ENCODE assay signal across 8 cellular contexts in the genomic region with DNA sequence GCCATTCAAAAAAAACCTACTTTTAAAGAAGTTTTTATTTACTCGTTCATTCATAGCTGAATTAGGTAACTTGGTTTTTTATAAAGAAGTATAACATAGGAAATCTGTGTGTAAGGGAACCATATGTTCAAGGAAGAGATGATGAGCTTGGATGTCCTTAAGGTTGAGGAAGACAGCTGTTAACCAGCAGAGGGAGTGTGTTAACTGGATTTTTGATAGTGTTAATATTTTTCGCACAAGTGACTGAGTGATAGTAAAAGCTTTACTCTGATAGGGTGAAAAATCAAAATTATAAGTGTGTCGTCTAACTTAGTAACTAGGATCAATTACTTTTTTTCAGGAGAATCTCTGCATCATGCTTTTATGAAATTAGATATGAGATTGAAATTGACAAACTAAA.
A peak's percentile ranks its signal among the peaks of the same experiment; 100 is the strongest.
DNase-seq lines count a peak whose midpoint lies in the region; ATAC-seq, FAIRE-seq and TF ChIP-seq lines count a peak whose summit lies in the region.
"Had no signal": no experiment of that assay in that cellular context is flagged by ENCODE, and none has a peak within 500 bp of the region (broad histone marks: within the 10 kb centered on the region; RNA-seq: fewer than 3 reads in every experiment).

No MANE protein-coding gene starts in this region.

- H3K14ac ChIP-seq in H1 (ENCODE audit: insufficient read length) = no peak overlapping the region

- H2BK12ac ChIP-seq in H1 (ENCODE audit: low read depth, low read length) = no peak overlapping the region

- no peaks in the 10 kb centered on the region for H4K20me1 ChIP-seq in H1 (replicated peaks in 1 of 2; ENCODE audit: control insufficient read depth in 1 of 2, insufficient read depth in 2 of 2, low read length in 2 of 2)

- no peak overlapping the region for H2BK5ac ChIP-seq in H1 (ENCODE audit: low read depth, low read length)

- H3K27me3 ChIP-seq in H1 (replicated peaks in 1 of 4; ENCODE audit: control insufficient read depth in 3 of 4, extremely low read depth in 1 of 4, insufficient read depth in 3 of 4, low read length in 3 of 4) = no peaks in the 10 kb centered on the region

- H3K9me3 ChIP-seq in H1 (ENCODE audit: insufficient read depth in 2 of 2, low read depth in 1 of 2, low read length in 1 of 2) = 0 out of 4 replicates have a peak, but pooled peaks cover 0 to 7% of the 10 kb centered on the region in 2 experiments

- no peaks in the 10 kb centered on the region for H3K4me1 ChIP-seq in H1 (replicated peaks in 1 of 4; ENCODE audit: control insufficient read depth in 3 of 4, insufficient read depth in 4 of 4, low read length in 3 of 4)

- H3K23ac ChIP-seq in H1 (ENCODE audit: insufficient read length) = no peak overlapping the region

- H3K27ac ChIP-seq in H1 (ENCODE audit: low read depth, low read length) = no peak overlapping the region

- H3K56ac ChIP-seq in H1 (replicated peaks; ENCODE audit: insufficient read length, low read depth, low read length) = no peak overlapping the region

- H3K23me2 ChIP-seq in H1 (ENCODE audit: low read depth, low read length) = no peaks in the 10 kb centered on the region

- H2BK120ac ChIP-seq in H1 (replicated peaks; ENCODE audit: low read depth, low read length) = no peak overlapping the region

- no peak for TF ChIP-seq EP300 in H1 (IDR thresholded peaks at IDR 0.05; ENCODE audit: borderline replicate concordance in 1 of 2, low read depth in 2 of 2, low read length in 2 of 2)

- WGBS in H1 (ENCODE audit: extremely low coverage in 1 of 2, insufficient coverage in 1 of 2, insufficient read length in 1 of 2, insufficient replicate concordance in 2 of 2, low coverage in 1 of 2, low lambda C conversion rate in 2 of 2, missing lambda C conversion rate in 1 of 2), 2 experiments = 82% methylated on average over 3 of the region's 3 CpGs; no CpG with 5 or more reads in 1 of the 2 experiments

- CTCF ChIA-PET in H1 (lab: Charles Lee; ENCODE audit: partially characterized antibody) = interaction anchor here (0.8 to 2.3 kb wide), 5 partner anchors 8 to 79 kb away, joined by 3 to 11 read pairs (median 5); no protein-coding TSS in a partner anchor

- ATAC-seq in HG03521 (IDR thresholded peaks at IDR 0.05; ENCODE audit: unreplicated experiment) = no peak

- no peak overlapping the region for H4K8ac ChIP-seq in H1 (ENCODE audit: extremely low read depth, insufficient read depth, low read length)

- H3K4me2 ChIP-seq in H1 (ENCODE audit: insufficient read depth in 1 of 2, low read depth in 2 of 2, low read length in 2 of 2) = no peak overlapping the region

- H3K18ac ChIP-seq in H1 (ENCODE audit: extremely low read depth, low read length) = no peak overlapping the region

- peak in 2 of 3 experiments; percentile 13 to 57; a peak in 2 of 4 replicates for TF ChIP-seq CTCF in H1 (IDR thresholded peaks at IDR 0.05; ENCODE audit: control extremely low read depth in 1 of 3, insufficient read depth in 1 of 3, low read depth in 1 of 3, low read length in 3 of 3)

- no peak overlapping the region for H3K4me3 ChIP-seq in H1 (ENCODE audit: extremely low read depth in 1 of 4, insufficient read depth in 2 of 4, low read depth in 3 of 4, low read length in 4 of 4)

- TF ChIP-seq RAD21 in H1 (IDR thresholded peaks at IDR 0.05 in 1 of 2, conservative IDR thresholded peaks at IDR 0.05 in 1 of 2; ENCODE audit: low read depth in 2 of 2, low read length in 2 of 2) = peak; percentile 54 to 64; a peak in 3 of 4 replicates

- TF ChIP-seq POLR2A in H1 (IDR thresholded peaks at IDR 0.05; ENCODE audit: control extremely low read depth in 1 of 2, low read depth in 2 of 2, low read length in 2 of 2) = no peak

- POLR2A ChIA-PET in H1 (lab: Charles Lee; ENCODE audit: partially characterized antibody) = no interaction called here

- H4K91ac ChIP-seq in H1 (replicated peaks; ENCODE audit: insufficient read length, low read length) = no peak overlapping the region

- H3K9ac ChIP-seq in H1 (replicated peaks in 1 of 4; ENCODE audit: extremely low read depth in 1 of 4, low read depth in 3 of 4, low read length in 3 of 4) = no peak overlapping the region

- H3K79me2 ChIP-seq in H1 (ENCODE audit: control insufficient read depth in 1 of 2, insufficient read depth in 2 of 2, low read length in 2 of 2) = no peaks in the 10 kb centered on the region

- no peak overlapping the region for H2AK5ac ChIP-seq in H1 (ENCODE audit: low read depth, low read length)

- DNase-seq in H4 (ENCODE audit: low spot score) (peak; percentile 31), NCI-H226 (peak; percentile 23), H1 (ENCODE audit: low read depth in 1 of 2, low spot score in 2 of 2) (no peak), pons (ENCODE audit: low spot score) (peak; percentile 11), foreskin melanocyte (no peak)
- DNase-seq in activated T-cell treated with anti-CD3 and anti-CD28 coated beads, Interleukin-2, amount 50 U/mL, for 48 hours = no peak
- DNase-seq: islet precursor cell had no signal

- H3K79me1 ChIP-seq in H1 (ENCODE audit: low read depth, low read length) = no peaks in the 10 kb centered on the region

- H2AFZ ChIP-seq in H1 (ENCODE audit: low read length) = no peak overlapping the region

- H2BK15ac ChIP-seq in H1 (ENCODE audit: low read length) = no peak overlapping the region

- H3K36me3 ChIP-seq in H1 (ENCODE audit: control insufficient read depth in 2 of 4, insufficient read depth in 4 of 4, low read length in 3 of 4) = no peaks in the 10 kb centered on the region

- no peak overlapping the region for H2BK20ac ChIP-seq in H1 (ENCODE audit: low read length)

- FAIRE-seq in H1 (lab: Jason Lieb, UNC) = no peak

- no peak overlapping the region for H3K4ac ChIP-seq in H1 (replicated peaks; ENCODE audit: insufficient read length, low read depth, low read length)

- no peak overlapping the region for H4K5ac ChIP-seq in H1 (ENCODE audit: insufficient read length, low read depth, low read length)

TF ChIP-seq in H1, 55 proteins besides CTCF, POLR2A, EP300 and RAD21:
- no peak for TF ChIP-seq RXRA (IDR thresholded peaks at IDR 0.05; ENCODE audit: insufficient read depth, low read depth, low read length)
- no peak for TF ChIP-seq JUN (IDR thresholded peaks at IDR 0.05; ENCODE audit: low read depth, low read length)
- no peak for TF ChIP-seq CEBPB (IDR thresholded peaks at IDR 0.05; ENCODE audit: low read depth, low read length)
- no peak for TF ChIP-seq JUND (IDR thresholded peaks at IDR 0.05; ENCODE audit: low read length)
- TF ChIP-seq HDAC6 (IDR thresholded peaks at IDR 0.05; ENCODE audit: low read depth, low read length) = no peak
- no peak for TF ChIP-seq HDAC2 (IDR thresholded peaks at IDR 0.05; ENCODE audit: borderline replicate concordance in 1 of 2, low read depth in 2 of 2, low read length in 2 of 2)
- TF ChIP-seq ASH2L (IDR thresholded peaks at IDR 0.05; ENCODE audit: low read length) = no peak
- no peak for TF ChIP-seq BCL11A (IDR thresholded peaks at IDR 0.05; ENCODE audit: low read depth in 2 of 2, low read length in 2 of 2)
- no peak for TF ChIP-seq TEAD4 (IDR thresholded peaks at IDR 0.05; ENCODE audit: low read depth, low read length)
- TF ChIP-seq BRCA1 (IDR thresholded peaks at IDR 0.05; ENCODE audit: low read depth, low read length) = no peak
- TF ChIP-seq RNF2 (IDR thresholded peaks at IDR 0.05; ENCODE audit: borderline replicate concordance, low read depth, low read length, missing control alignments, poor library complexity, severe bottlenecking) = no peak
- no peak for TF ChIP-seq GTF2F1 (IDR thresholded peaks at IDR 0.05; ENCODE audit: borderline replicate concordance, low read depth, low read length)
- TF ChIP-seq TCF12 (IDR thresholded peaks at IDR 0.05; ENCODE audit: low read depth, low read length) = no peak
- no peak for TF ChIP-seq GABPA (IDR thresholded peaks at IDR 0.05; ENCODE audit: borderline replicate concordance, insufficient read depth, low read length)
- TF ChIP-seq MAFK (IDR thresholded peaks at IDR 0.05; ENCODE audit: low read depth, low read length) = no peak
- no peak for TF ChIP-seq SRF (IDR thresholded peaks at IDR 0.05; ENCODE audit: low read depth, low read length)
- TF ChIP-seq KDM1A (IDR thresholded peaks at IDR 0.05; ENCODE audit: borderline replicate concordance, low read length) = no peak
- TF ChIP-seq, protein P1, sequence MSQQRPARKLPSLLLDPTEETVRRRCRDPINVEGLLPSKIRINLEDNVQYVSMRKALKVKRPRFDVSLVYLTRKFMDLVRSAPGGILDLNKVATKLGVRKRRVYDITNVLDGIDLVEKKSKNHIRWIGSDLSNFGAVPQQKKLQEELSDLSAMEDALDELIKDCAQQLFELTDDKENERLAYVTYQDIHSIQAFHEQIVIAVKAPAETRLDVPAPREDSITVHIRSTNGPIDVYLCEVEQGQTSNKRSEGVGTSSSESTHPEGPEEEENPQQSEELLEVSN (IDR thresholded peaks at IDR 0.05) = no peak
- no peak for TF ChIP-seq SP2 (IDR thresholded peaks at IDR 0.05; ENCODE audit: low read length)
- TF ChIP-seq RBBP5 (IDR thresholded peaks at IDR 0.05; ENCODE audit: borderline replicate concordance, low read depth, low read length) = no peak

Comparison
In these comparisons a context has a peak if more than half of its experiments do, and no peak if none do; other contexts are left out.
1. DNase-seq: peak in H4 (single experiment), NCI-H226 (single experiment) and pons (single experiment); none in H1 (0 of 2), foreskin melanocyte (single experiment) and activated T-cell treated with anti-CD3 and anti-CD28 coated beads, Interleukin-2, amount 50 U/mL, for 48 hours (0 of 2).